ENCODE assay signal across 8 cellular contexts in genomic region chr6:153131037-153131981, GRCh38. TPM values are rescaled to one million over a fixed set of nuclear protein-coding genes. Genes with fewer than 3 reads are reported as not detected.
DNase-seq lines count a peak whose midpoint lies in the region; ATAC-seq and TF ChIP-seq lines count a peak whose summit lies in the region.

RGS17 (minus strand) TSS chr6:153131282; CDS start chr6:153044018, 87,264 bp downstream.

- DNase-seq in AG08395 (ENCODE audit: low spot score) (peak; percentile 92), NCI-H526 treated with DMSO at 0.1 percent for 48 hours (lab: John Stamatoyannopoulos, UW) (peak; percentile 28), Right ventricle myocardium superior (peak; percentile 67), omental fat pad (ENCODE audit: low spot score) (no peak), NOMO-1 (lab: John Stamatoyannopoulos, UW; ENCODE audit: unreplicated experiment in 2 of 2) (no peak)
- DNase-seq in activated naive CD8-positive, alpha-beta T cell treated with anti-CD3 and anti-CD28 coated beads, Interleukin-2, amount 10 ng/mL, durations not matched to agents 7 days and 5 days, result peak; percentile 39

- H3K4me1 Mint-ChIP-seq in activated naive CD8-positive, alpha-beta T cell treated with anti-CD3 and anti-CD28 coated beads, Interleukin-2, amount 10 ng/mL, durations not matched to agents 7 days and 5 days, result peaks cover 7% of the 10 kb centered on the region

- H3K36me3 Mint-ChIP-seq in activated naive CD8-positive, alpha-beta T cell treated with anti-CD3 and anti-CD28 coated beads, Interleukin-2, amount 10 ng/mL, durations not matched to agents 7 days and 5 days, result no peaks in the 10 kb centered on the region

- no peaks in the 10 kb centered on the region for H3K9me3 Mint-ChIP-seq in activated naive CD8-positive, alpha-beta T cell treated with anti-CD3 and anti-CD28 coated beads, Interleukin-2, amount 10 ng/mL, durations not matched to agents 7 days and 5 days

- POLR2A ChIA-PET in activated naive CD8-positive, alpha-beta T cell treated with anti-CD3 and anti-CD28 coated beads, Interleukin-2, amount 10 ng/mL, durations not matched to agents 7 days and 5 days (lab: Charles Lee), result no interaction called here

- intact Hi-C loops in Right ventricle myocardium superior (cut with DNase I), result no loop called here

- no peak for TF ChIP-seq CTCF in omental fat pad (IDR thresholded peaks at IDR 0.05)

- no peak within 1 kb of the TSS for H3K27ac Mint-ChIP-seq in activated naive CD8-positive, alpha-beta T cell treated with anti-CD3 and anti-CD28 coated beads, Interleukin-2, amount 10 ng/mL, durations not matched to agents 7 days and 5 days

- peaks cover 37% of the 10 kb centered on the region for H3K27me3 Mint-ChIP-seq in activated naive CD8-positive, alpha-beta T cell treated with anti-CD3 and anti-CD28 coated beads, Interleukin-2, amount 10 ng/mL, durations not matched to agents 7 days and 5 days

- peak within 1 kb of the TSS; percentile 75 for H3K4me3 Mint-ChIP-seq in activated naive CD8-positive, alpha-beta T cell treated with anti-CD3 and anti-CD28 coated beads, Interleukin-2, amount 10 ng/mL, durations not matched to agents 7 days and 5 days

- ATAC-seq in GM18867 (IDR thresholded peaks at IDR 0.05; ENCODE audit: unreplicated experiment), result peak; percentile 43
- ATAC-seq in HG03095 (IDR thresholded peaks at IDR 0.05; ENCODE audit: unreplicated experiment), result peak; percentile 52
- ATAC-seq in activated naive CD8-positive, alpha-beta T cell treated with anti-CD3 and anti-CD28 coated beads, Interleukin-2, amount 10 ng/mL, durations not matched to agents 7 days and 5 days (ENCODE audit: low read depth), result peak; percentile 51
- peak; percentile 89 for ATAC-seq in Right ventricle myocardium superior (ENCODE audit: poor library complexity)
- ATAC-seq in omental fat pad (ENCODE audit: low FRiP score), result peak; percentile 79

RNA-seq across cellular contexts. Expression of gene RGS17, which starts in this region (rescaled TPM):
- total RNA-seq in activated naive CD8-positive, alpha-beta T cell treated with anti-CD3 and anti-CD28 coated beads, Interleukin-2, amount 10 ng/mL, durations not matched to agents 7 days and 5 days, result not detected
- total RNA-seq in Right ventricle myocardium superior (0.05 TPM), omental fat pad (1 to 10 TPM in 3 of 4 donors, under 1 TPM in 1; 0.47 to 7.4 (median 3.0) TPM)

Comparison
In these comparisons a context has a peak if more than half of its experiments do, and no peak if none do; other contexts are left out.
1. Peak in DNase-seq and ATAC-seq in activated naive CD8-positive, alpha-beta T cell treated with anti-CD3 and anti-CD28 coated beads, Interleukin-2, amount 10 ng/mL, durations not matched to agents 7 days and 5 days; RNA of the gene not detected or under 1 TPM.
2. Peak in DNase-seq and ATAC-seq in Right ventricle myocardium superior; RNA of the gene not detected or under 1 TPM.
3. DNase-seq: peak in AG08395 (single experiment) and NCI-H526 treated with DMSO at 0.1 percent for 48 hours (single experiment); none in omental fat pad (single experiment) and NOMO-1 (0 of 2).
4. Peak in every context shown above with its lines, with median percentiles within 50 percentile points of each other: ATAC-seq.